Comparison of ENCODE assay signal across 14 cellular contexts in genomic region chr6:133681880-133682279, GRCh38.
DNase-seq lines count a peak whose midpoint lies in the region; ATAC-seq and TF ChIP-seq lines count a peak whose summit lies in the region.
"Had no signal": no experiment of that assay in that cellular context is flagged by ENCODE, and none has a peak within 500 bp of the region (broad histone marks: within the 10 kb centered on the region; RNA-seq: fewer than 3 reads in every experiment).

No MANE protein-coding gene starts in this region.

- no peaks in the 10 kb centered on the region for H3K9me3 ChIP-seq in HUES48 (ENCODE audit: control insufficient read depth, insufficient read depth, low read length)
- H3K9me3 ChIP-seq in iPS-20b (ENCODE audit: insufficient read depth, low read depth, low read length), result no peaks in the 10 kb centered on the region
- no peaks in the 10 kb centered on the region for H3K9me3 ChIP-seq in vagina
- no peaks in the 10 kb centered on the region for H3K9me3 ChIP-seq in body of pancreas

- H3K4me3 ChIP-seq in HUES48 (ENCODE audit: low read depth, low read length) (peak overlapping the region; percentile 34; the same call in 1 of the 2 replicates), iPS-20b (ENCODE audit: low read length) (peak overlapping the region; percentile 41; the same call in 1 of the 2 replicates), vagina (no peak overlapping the region), body of pancreas (no peak overlapping the region)

- H3K36me3 Mint-ChIP-seq in WTC11, result peaks cover 2% of the 10 kb centered on the region; the same call in 1 of the 2 replicates
- H3K36me3 Mint-ChIP-seq: CD8-positive, alpha-beta T cell had no signal

- H3K36me3 ChIP-seq in HUES48 (ENCODE audit: control insufficient read depth, insufficient read depth, low read length) (no peaks in the 10 kb centered on the region), iPS-20b (ENCODE audit: insufficient read depth, low read depth, low read length) (no peaks in the 10 kb centered on the region), vagina (no peaks in the 10 kb centered on the region), body of pancreas (replicated peaks in 1 of 2; ENCODE audit: insufficient read depth in 1 of 2, low read depth in 2 of 2) (no peaks in the 10 kb centered on the region)

- H3K27ac ChIP-seq in HUES48 (ENCODE audit: low read depth, low read length), result peak overlapping the region; percentile 85
- H3K27ac ChIP-seq in iPS-20b (ENCODE audit: low read length), result peak overlapping the region; percentile 75
- H3K27ac ChIP-seq in vagina, result peak overlapping the region; percentile 33
- H3K27ac ChIP-seq in body of pancreas, result no peak overlapping the region

- H3K27me3 ChIP-seq in HUES48 (ENCODE audit: control insufficient read depth, insufficient read depth, low read length), result no peaks in the 10 kb centered on the region
- H3K27me3 ChIP-seq in iPS-20b (ENCODE audit: insufficient read depth, low read length), result no peaks in the 10 kb centered on the region
- no peaks in the 10 kb centered on the region for H3K27me3 ChIP-seq in vagina
- H3K27me3 ChIP-seq in body of pancreas, result no peaks in the 10 kb centered on the region

- CTCF ChIA-PET in WTC11 (lab: Charles Lee), result interaction anchor here (0.9 to 1.9 kb wide), 4 partner anchors 14 to 235 kb away, joined by 3 to 11 read pairs (median 6); no protein-coding TSS in a partner anchor

- intact Hi-C loops in vagina (cut with DNase I), result no loop called here
- intact Hi-C loops in posterior vena cava (cut with DNase I), result no loop called here
- intact Hi-C loops in body of pancreas (cut with DNase I), result no loop called here

- WGBS in body of pancreas, 2 donors, result 15 to 27% methylated on average over 2 of the region's 2 CpGs

- peak overlapping the region; percentile 97 for H3K27ac Mint-ChIP-seq in WTC11
- H3K27ac Mint-ChIP-seq: CD8-positive, alpha-beta T cell had no signal

- POLR2A ChIA-PET in WTC11 (lab: Charles Lee), result interaction anchor here (0.5 to 0.7 kb wide), 2 partner anchors 36 to 429 kb away, joined by 3 to 4 read pairs; no protein-coding TSS in a partner anchor

- no peaks in the 10 kb centered on the region for H3K27me3 Mint-ChIP-seq in WTC11 (ENCODE audit: low read depth)

- peaks cover 43% of the 10 kb centered on the region for H3K4me1 Mint-ChIP-seq in WTC11

- ATAC-seq in WTC11 (peak; percentile 98), body of pancreas (no peak)
- ATAC-seq: CD8-positive, alpha-beta T cell; Panc1; SK-N-SH treated with all-trans-retinoic acid at 6 μM for 48 hours had no signal

- H3K9me3 Mint-ChIP-seq in WTC11, result peaks cover 6% of the 10 kb centered on the region; the same call in 1 of the 2 replicates
- H3K9me3 Mint-ChIP-seq: CD8-positive, alpha-beta T cell had no signal

- no peak for TF ChIP-seq POLR2A in vagina (IDR thresholded peaks at IDR 0.05)
- no peak for TF ChIP-seq POLR2A in body of pancreas (IDR thresholded peaks at IDR 0.05)

- H3K4me3 Mint-ChIP-seq in WTC11, result peak overlapping the region; percentile 41
- H3K4me3 Mint-ChIP-seq: CD8-positive, alpha-beta T cell had no signal

- H3K9ac ChIP-seq in HUES48 (ENCODE audit: low read depth, low read length) (peak overlapping the region; percentile 1; the same call in 1 of the 2 replicates), iPS-20b (ENCODE audit: low read depth, low read length) (peak overlapping the region; percentile 74)

- H3K4me1 ChIP-seq in HUES48 (ENCODE audit: control insufficient read depth, insufficient read depth, low read length) (peaks cover 42% of the 10 kb centered on the region), iPS-20b (ENCODE audit: insufficient read depth, low read length) (peaks cover 22% of the 10 kb centered on the region; the same call in 1 of the 2 replicates), vagina (peaks cover 11% of the 10 kb centered on the region), body of pancreas (no peaks in the 10 kb centered on the region)

- DNase-seq in WTC11 (ENCODE audit: low spot score) (no peak), vagina (ENCODE audit: extremely low spot score in 2 of 2) (no peak), NCI-H1417 (lab: John Stamatoyannopoulos, UW) (no peak), posterior vena cava (ENCODE audit: low spot score) (no peak), body of pancreas (no peak)
- DNase-seq: CD8-positive, alpha-beta T cell; NCI-H146; NCI-H226; NCI-H69; Right ventricle myocardium superior had no signal

- TF ChIP-seq CTCF in WTC11 (IDR thresholded peaks at IDR 0.05), result no peak
- no peak for TF ChIP-seq CTCF in vagina (IDR thresholded peaks at IDR 0.05)
- TF ChIP-seq CTCF in body of pancreas (IDR thresholded peaks at IDR 0.05), result no peak

TF ChIP-seq in WTC11, 78 proteins besides CTCF, POLR2A, EP300 and RAD21:
- TF ChIP-seq MAX (CRISPR knock-in tag; IDR thresholded peaks at IDR 0.05), result 0 out of 2 replicates have a peak, but pooled peaks have one; percentile 16
- no peak for TF ChIP-seq TCF7 (CRISPR knock-in tag; IDR thresholded peaks at IDR 0.05; ENCODE audit: low read depth)
- TF ChIP-seq TEAD1 (CRISPR knock-in tag; IDR thresholded peaks at IDR 0.05), result peak; percentile 39; the same call in 1 of the 2 replicates
- TF ChIP-seq MXD4 (CRISPR knock-in tag; IDR thresholded peaks at IDR 0.05; ENCODE audit: borderline replicate concordance), result no peak
- peak; percentile 38; the same call in 1 of the 2 replicates for TF ChIP-seq ETV6 (CRISPR knock-in tag; IDR thresholded peaks at IDR 0.05)

Comparison
In these comparisons a context has a peak if more than half of its experiments do, and no peak if none do; other contexts are left out.
1. H3K27ac ChIP-seq: peak in HUES48 (single experiment), iPS-20b (single experiment) and vagina (single experiment); none in body of pancreas (0 of 4).
2. H3K4me3 ChIP-seq: peak in HUES48 (single experiment) and iPS-20b (single experiment); none in vagina (0 of 2) and body of pancreas (0 of 2).